Comparison of ENCODE assay signal across 17 cellular contexts in the genomic region with DNA sequence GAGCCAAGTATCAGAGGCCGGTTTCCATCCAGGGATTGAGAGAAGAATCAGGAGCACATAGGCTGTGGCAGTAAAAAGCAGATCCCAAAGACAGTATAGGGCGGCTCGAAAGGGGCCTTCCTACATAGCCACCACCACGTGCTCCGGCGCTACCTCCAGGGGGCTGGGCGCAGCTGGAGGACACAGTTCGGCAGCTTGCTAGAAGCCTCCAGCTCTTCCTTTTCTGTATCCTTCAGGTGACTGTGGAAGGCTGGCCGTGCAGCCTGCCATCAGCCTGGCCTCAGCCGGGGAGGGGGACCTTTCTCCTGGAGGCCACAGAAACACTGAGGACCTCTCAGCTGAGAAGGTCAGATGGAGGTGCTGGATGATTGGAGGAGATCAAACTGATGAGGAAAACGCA.
DNase-seq lines count a peak whose midpoint lies in the region; ATAC-seq, FAIRE-seq and TF ChIP-seq lines count a peak whose summit lies in the region.
"Had no signal": no experiment of that assay in that cellular context is flagged by ENCODE, and none has a peak within 500 bp of the region (broad histone marks: within the 10 kb centered on the region; RNA-seq: fewer than 3 reads in every experiment).

No MANE protein-coding gene starts in this region.

- no peaks in the 10 kb centered on the region for H3K9me3 Mint-ChIP-seq in GM23338
- no peaks in the 10 kb centered on the region for H3K9me3 Mint-ChIP-seq in chondrocyte (ENCODE audit: low read depth)
- H3K9me3 Mint-ChIP-seq: CD8-positive, alpha-beta memory T cell had no signal

- CTCF ChIA-PET in A549 (lab: Yijun Ruan, JAX) = interaction anchor here (0.7 to 8.7 kb wide), 24 partner anchors 8 to 280 kb away, joined by 3 to 101 read pairs (median 4); a partner anchor contains a TSS

- ATAC-seq in A549 (no peak), GM23338 (peak; percentile 37), lower lobe of right lung (no peak), HG02973 (IDR thresholded peaks at IDR 0.05; ENCODE audit: unreplicated experiment) (no peak)

- 90% methylated on average over 10 of the region's 11 CpGs for WGBS in A549 (ENCODE audit: missing lambda C conversion rate)

- H3K27ac ChIP-seq in A549 = peak overlapping the region; percentile 34 to 42; a peak in 2 of 6 replicates
- no peak overlapping the region for H3K27ac ChIP-seq in GM23338 (ENCODE audit: low read depth)
- H3K27ac ChIP-seq in lower lobe of right lung = peak overlapping the region; percentile 31
- H3K27ac ChIP-seq in Peyer's patch = peak overlapping the region in 1 of 4 donors; percentile 8

- no peaks in the 10 kb centered on the region for H3K9me2 ChIP-seq in GM23338 (ENCODE audit: insufficient read depth)

- intact Hi-C loops in lower lobe of right lung (cut with DNase I) = no loop called here

- no peak overlapping the region for H3K27ac Mint-ChIP-seq in GM23338
- no peak overlapping the region for H3K27ac Mint-ChIP-seq in chondrocyte (ENCODE audit: unreplicated experiment)
- H3K27ac Mint-ChIP-seq: B cell; CD8-positive, alpha-beta memory T cell had no signal

- H3K27me3 ChIP-seq in GM23338 (ENCODE audit: insufficient read depth) (peaks cover 26% of the 10 kb centered on the region), lower lobe of right lung (ENCODE audit: low read depth) (no peaks in the 10 kb centered on the region), Peyer's patch (no peaks in the 10 kb centered on the region)

- POLR2A ChIA-PET in A549 (lab: Yijun Ruan, JAX) = interaction anchor here (0.6 kb wide), 1 partner anchor 792 kb away, joined by 4 read pairs; no protein-coding TSS in a partner anchor

- H3K36me3 ChIP-seq in GM23338 (ENCODE audit: insufficient read depth) (no peaks in the 10 kb centered on the region), lower lobe of right lung (no peaks in the 10 kb centered on the region), Peyer's patch (no peaks in the 10 kb centered on the region)
- H3K36me3 ChIP-seq: HAP-1 had no signal

- TF ChIP-seq POLR2A in A549 (IDR thresholded peaks at IDR 0.05; ENCODE audit: low read length) = no peak
- TF ChIP-seq POLR2A in Peyer's patch (IDR thresholded peaks at IDR 0.05) = no peak

- TF ChIP-seq CTCF in A549 (IDR thresholded peaks at IDR 0.05) (no peak), GM23338 (conservative IDR thresholded peaks at IDR 0.05; ENCODE audit: low read depth in 2 of 2) (no peak), chondrocyte (IDR thresholded peaks at IDR 0.05) (no peak), lower lobe of right lung (IDR thresholded peaks at IDR 0.05) (no peak), Peyer's patch (IDR thresholded peaks at IDR 0.05) (no peak)

- FAIRE-seq in A549 (lab: Jason Lieb, UNC) = no peak

- H3K4me1 ChIP-seq in A549 (peaks cover 5% of the 10 kb centered on the region), GM23338 (ENCODE audit: insufficient read depth) (0 out of 2 replicates have a peak, but pooled peaks cover 6% of the 10 kb centered on the region), lower lobe of right lung (peaks cover 25% of the 10 kb centered on the region), Peyer's patch (peaks cover 0 to 10% (median 0%) of the 10 kb centered on the region in 4 donors)
- H3K4me1 ChIP-seq: HAP-1 had no signal

- no peaks in the 10 kb centered on the region for H3K79me2 ChIP-seq in GM23338 (replicated peaks; ENCODE audit: insufficient read depth)

- H3K27me3 Mint-ChIP-seq in GM23338 (ENCODE audit: insufficient read depth, low read depth, poor library complexity) (peaks cover 24% of the 10 kb centered on the region), chondrocyte (ENCODE audit: low read depth) (peaks cover 12% of the 10 kb centered on the region)

- H3F3A ChIP-seq in GM23338 (replicated peaks; ENCODE audit: low read depth) = no peaks in the 10 kb centered on the region

- no peak for TF ChIP-seq RAD21 in A549 (conservative IDR thresholded peaks at IDR 0.05 in 1 of 2, IDR thresholded peaks at IDR 0.05 in 1 of 2)

- peak overlapping the region; percentile 64; the same call in 2 of the 3 replicates for H3K4me2 ChIP-seq in A549
- H3K4me2 ChIP-seq in GM23338 = no peak overlapping the region

- TF ChIP-seq EP300 in A549 (IDR thresholded peaks at IDR 0.05) = no peak

- H3K9me3 ChIP-seq in A549 = no peaks in the 10 kb centered on the region
- H3K9me3 ChIP-seq in lower lobe of right lung = no peaks in the 10 kb centered on the region
- no peaks in the 10 kb centered on the region for H3K9me3 ChIP-seq in Peyer's patch
- H3K9me3 ChIP-seq: HAP-1 had no signal

- no peak for DNase-seq in A549 (ENCODE audit: low read depth in 1 of 2, low spot score in 1 of 2)
- no peak for DNase-seq in GM23338 (ENCODE audit: low spot score)
- peak; percentile 80 for DNase-seq in chondrocyte (ENCODE audit: low spot score)
- no peak for DNase-seq in lower lobe of right lung
- DNase-seq in GF-D8 (lab: John Stamatoyannopoulos, UW) = no peak
- DNase-seq in SK-N-DZ (ENCODE audit: low spot score) = no peak
- DNase-seq in Peyer's patch = no peak
- DNase-seq: ACHN; CD8-positive, alpha-beta memory T cell; DND-41; NCI-H146; NCI-H2227 treated with DMSO at 0.1 percent for 48 hours; NCI-H524 treated with DMSO at 0.1 percent for 48 hours; SIG-M5 had no signal

- H3K36me3 Mint-ChIP-seq in GM23338 (ENCODE audit: low read depth) (no peaks in the 10 kb centered on the region), chondrocyte (ENCODE audit: low read depth) (no peaks in the 10 kb centered on the region)
- H3K36me3 Mint-ChIP-seq: CD8-positive, alpha-beta memory T cell had no signal

- H3K4me3 Mint-ChIP-seq in GM23338 (no peak overlapping the region), chondrocyte (ENCODE audit: unreplicated experiment) (no peak overlapping the region)
- H3K4me3 Mint-ChIP-seq: B cell; CD8-positive, alpha-beta memory T cell had no signal

- H3K4me3 ChIP-seq in A549 = no peak overlapping the region
- H3K4me3 ChIP-seq in GM23338 = no peak overlapping the region
- H3K4me3 ChIP-seq in lower lobe of right lung = no peak overlapping the region
- H3K4me3 ChIP-seq in Peyer's patch = no peak overlapping the region
- H3K4me3 ChIP-seq: HAP-1 had no signal

- H2AFZ ChIP-seq in GM23338 = no peak overlapping the region

- H4K20me1 ChIP-seq in GM23338 (replicated peaks; ENCODE audit: insufficient read depth) = no peaks in the 10 kb centered on the region

- H3K4me1 Mint-ChIP-seq in GM23338 = peaks cover 3% of the 10 kb centered on the region
- peaks cover 34% of the 10 kb centered on the region for H3K4me1 Mint-ChIP-seq in chondrocyte (ENCODE audit: low read depth)
- H3K4me1 Mint-ChIP-seq: B cell had no signal

TF ChIP-seq in A549, 52 proteins besides CTCF, POLR2A, EP300 and RAD21:
- TF ChIP-seq ZSCAN20 (CRISPR knock-in tag; IDR thresholded peaks at IDR 0.05) (no peak), MYC (IDR thresholded peaks at IDR 0.05; ENCODE audit: borderline replicate concordance, low read length) (no peak), ZNF302 (CRISPR knock-in tag; IDR thresholded peaks at IDR 0.05) (no peak)
- TF ChIP-seq, protein P1, sequence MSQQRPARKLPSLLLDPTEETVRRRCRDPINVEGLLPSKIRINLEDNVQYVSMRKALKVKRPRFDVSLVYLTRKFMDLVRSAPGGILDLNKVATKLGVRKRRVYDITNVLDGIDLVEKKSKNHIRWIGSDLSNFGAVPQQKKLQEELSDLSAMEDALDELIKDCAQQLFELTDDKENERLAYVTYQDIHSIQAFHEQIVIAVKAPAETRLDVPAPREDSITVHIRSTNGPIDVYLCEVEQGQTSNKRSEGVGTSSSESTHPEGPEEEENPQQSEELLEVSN (IDR thresholded peaks at IDR 0.05; ENCODE audit: borderline replicate concordance, low read depth) = no peak

TF ChIP-seq in GM23338, 12 proteins besides CTCF, POLR2A, EP300 and RAD21 (continues in another document):
- TF ChIP-seq EZH2 (IDR thresholded peaks at IDR 0.05; ENCODE audit: low read depth, unreplicated experiment) = no peak
- TF ChIP-seq, protein P2, sequence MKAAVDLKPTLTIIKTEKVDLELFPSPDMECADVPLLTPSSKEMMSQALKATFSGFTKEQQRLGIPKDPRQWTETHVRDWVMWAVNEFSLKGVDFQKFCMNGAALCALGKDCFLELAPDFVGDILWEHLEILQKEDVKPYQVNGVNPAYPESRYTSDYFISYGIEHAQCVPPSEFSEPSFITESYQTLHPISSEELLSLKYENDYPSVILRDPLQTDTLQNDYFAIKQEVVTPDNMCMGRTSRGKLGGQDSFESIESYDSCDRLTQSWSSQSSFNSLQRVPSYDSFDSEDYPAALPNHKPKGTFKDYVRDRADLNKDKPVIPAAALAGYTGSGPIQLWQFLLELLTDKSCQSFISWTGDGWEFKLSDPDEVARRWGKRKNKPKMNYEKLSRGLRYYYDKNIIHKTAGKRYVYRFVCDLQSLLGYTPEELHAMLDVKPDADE (IDR thresholded peaks at IDR 0.05) = no peak
